1 cellular context compared by ENCODE assay signal in genomic region chr18:415627-416612, GRCh38.
TF ChIP-seq lines count a peak whose summit lies in the region.

No MANE protein-coding gene starts in this region.

TF ChIP-seq in GM23338, 12 proteins besides CTCF, POLR2A, EP300 and RAD21 (continued from another document):
- TF ChIP-seq ZNF462 (CRISPR knock-in tag; IDR thresholded peaks at IDR 0.05), result no peak
- TF ChIP-seq ZNF331 (CRISPR knock-in tag; IDR thresholded peaks at IDR 0.05; ENCODE audit: low read depth), result no peak
- no peak for TF ChIP-seq NANOG (IDR thresholded peaks at IDR 0.05; ENCODE audit: borderline replicate concordance)
- TF ChIP-seq REST (IDR thresholded peaks at IDR 0.05; ENCODE audit: unreplicated experiment), result no peak
- no peak for TF ChIP-seq CREB1 (CRISPR knock-in tag; IDR thresholded peaks at IDR 0.05; ENCODE audit: low read depth)
- TF ChIP-seq EZH2phosphoT487 (IDR thresholded peaks at IDR 0.05; ENCODE audit: unreplicated experiment), result no peak
- no peak for TF ChIP-seq JUNB (IDR thresholded peaks at IDR 0.05; ENCODE audit: unreplicated experiment)
